30 cellular contexts compared by ENCODE assay signal in the genomic region with DNA sequence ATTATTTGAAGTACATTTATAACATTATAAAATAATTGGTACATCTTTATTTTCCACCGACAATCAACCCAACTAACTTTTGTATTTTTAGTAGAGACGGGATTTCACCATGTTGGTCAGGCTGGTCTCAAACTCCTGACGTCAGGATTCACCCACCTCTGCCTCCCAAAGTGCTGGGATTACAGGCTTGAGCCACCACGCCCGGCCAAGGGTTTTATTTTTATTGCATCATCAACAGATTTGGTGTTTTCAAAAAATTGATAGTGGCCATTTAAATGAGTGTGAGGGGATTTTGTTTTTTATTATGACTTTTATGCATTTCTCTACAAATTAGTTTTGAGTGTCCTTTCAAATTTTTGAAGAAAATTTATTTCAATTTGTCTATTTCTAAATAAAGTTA. TPM values are rescaled to one million over a fixed set of nuclear protein-coding genes. Genes with fewer than 3 reads are reported as not detected.
DNase-seq lines count a peak whose midpoint lies in the region; ATAC-seq, FAIRE-seq and TF ChIP-seq lines count a peak whose summit lies in the region.
"Had no signal": no experiment of that assay in that cellular context is flagged by ENCODE, and none has a peak within 500 bp of the region (broad histone marks: within the 10 kb centered on the region; RNA-seq: fewer than 3 reads in every experiment).

No MANE protein-coding gene starts in this region.

- FAIRE-seq in K562 (lab: Jason Lieb, UNC) (no peak), endometrium (lab: Jason Lieb, UNC) (peak; percentile 8)
- FAIRE-seq: A549, D721Med had no signal

- H3K9ac ChIP-seq in K562 (ENCODE audit: insufficient read depth in 1 of 2, low read depth in 2 of 2, low read length in 2 of 2): no peak overlapping the region
- H3K9ac ChIP-seq: BLaER1; BLaER1 treated with 17β-estradiol and CSF1 and Interleukin-3, amounts not matched to agents 10 nM and 100 nM had no signal

- H3K9me1 ChIP-seq in K562 (ENCODE audit: control insufficient read depth, insufficient read depth, low read length): no peaks in the 10 kb centered on the region

- H3K79me2 ChIP-seq in K562 (ENCODE audit: control insufficient read depth, insufficient read depth, low read length): no peaks in the 10 kb centered on the region

- H3K9me3 ChIP-seq in K562 (replicated peaks; ENCODE audit: control insufficient read depth, insufficient read depth, low read depth, low read length): peaks cover 2% of the 10 kb centered on the region; the same call in 1 of the 2 replicates
- H3K9me3 ChIP-seq in effector memory CD4-positive, alpha-beta T cell (ENCODE audit: control insufficient read depth, low read length): no peaks in the 10 kb centered on the region
- H3K9me3 ChIP-seq: BE2C, Caco-2 had no signal

- H3K4me3 ChIP-seq in K562: no peak overlapping the region
- no peak overlapping the region for H3K4me3 ChIP-seq in effector memory CD4-positive, alpha-beta T cell (ENCODE audit: insufficient read depth, low read depth, low read length, poor library complexity, severe bottlenecking)
- H3K4me3 ChIP-seq: A549; BLaER1; BLaER1 treated with 17β-estradiol and CSF1 and Interleukin-3, amounts not matched to agents 10 nM and 100 nM had no signal

- DNase-seq in K562 (ENCODE audit: extremely low read depth in 1 of 4, low spot score in 3 of 4) (no peak), NCI-H1092 (lab: John Stamatoyannopoulos, UW) (no peak)
- no peak for DNase-seq in effector memory CD4-positive, alpha-beta T cell
- DNase-seq: 8988T; ACHN; AML-193; BE2C; C1 segment of cervical spinal cord; Caco-2; Calu3; CD4-positive, alpha-beta memory T cell; CD4-positive, alpha-beta T cell; CD4-positive, CD25-positive, alpha-beta regulatory T cell; CD8-positive, alpha-beta memory T cell; CD8-positive, alpha-beta T cell; COR-L47; DMS 273 treated with DMSO at 0.1 percent for 48 hours; DMS153; DMS53; DMS79; DMS79 treated with DMSO at 0.1 percent for 48 hours; DND-41; EL had no signal

- H3K27ac ChIP-seq in K562 (ENCODE audit: extremely low read depth, low read depth, low read length): no peak overlapping the region
- H3K27ac ChIP-seq in effector memory CD4-positive, alpha-beta T cell (ENCODE audit: insufficient read depth, low read length, poor library complexity, severe bottlenecking): no peak overlapping the region
- H3K27ac ChIP-seq: 22Rv1; A549; BLaER1; BLaER1 treated with 17β-estradiol and CSF1 and Interleukin-3, amounts not matched to agents 10 nM and 100 nM; C4-2B had no signal

- no peaks in the 10 kb centered on the region for H3K4me1 ChIP-seq in K562 (replicated peaks in 1 of 2; ENCODE audit: control insufficient read depth in 2 of 2, insufficient read depth in 2 of 2, low read length in 2 of 2)
- no peaks in the 10 kb centered on the region for H3K4me1 ChIP-seq in effector memory CD4-positive, alpha-beta T cell (ENCODE audit: control insufficient read depth, insufficient read depth, low read length, poor library complexity, severe bottlenecking)
- H3K4me1 ChIP-seq: A549; BE2C; BLaER1; BLaER1 treated with 17β-estradiol and CSF1 and Interleukin-3, amounts not matched to agents 10 nM and 100 nM; Caco-2 had no signal

- in situ Hi-C loops in K562 (cut with MboI): no loop called here

- no peaks in the 10 kb centered on the region for H4K20me1 ChIP-seq in K562 (replicated peaks; ENCODE audit: control insufficient read depth, insufficient read depth, low read length)
- H4K20me1 ChIP-seq: BLaER1; BLaER1 treated with 17β-estradiol and CSF1 and Interleukin-3, amounts not matched to agents 10 nM and 100 nM had no signal

- ATAC-seq in K562: no peak
- ATAC-seq: A549; CD8-positive, alpha-beta T cell had no signal

- BruUV-seq in K562 (replicated peaks; lab: Mats Ljungman, UMichigan): no TSS peak

- TF ChIP-seq CTCF in K562 (IDR thresholded peaks at IDR 0.05 in 2 of 3, conservative IDR thresholded peaks at IDR 0.05 in 1 of 3; ENCODE audit: insufficient read depth in 2 of 3, low read depth in 1 of 3, low read length in 3 of 3): no peak

- CTCF ChIA-PET in K562 (lab: Yijun Ruan, JAX; ENCODE audit: low intra/inter-chr PET ratio): no interaction called here

- no peak for TF ChIP-seq EP300 in K562 (IDR thresholded peaks at IDR 0.05; ENCODE audit: low read length)

- H3K4me2 ChIP-seq in K562 (ENCODE audit: insufficient read depth, low read length): no peak overlapping the region
- H3K4me2 ChIP-seq: A549; BLaER1; BLaER1 treated with 17β-estradiol and CSF1 and Interleukin-3, amounts not matched to agents 10 nM and 100 nM had no signal

- no peak overlapping the region for H2AFZ ChIP-seq in K562 (ENCODE audit: low read depth, low read length)

- intact Hi-C loops in K562 (cut with micrococcal nuclease): no loop called here

- no peaks in the 10 kb centered on the region for H3K27me3 ChIP-seq in K562 (ENCODE audit: control insufficient read depth in 2 of 2, insufficient read depth in 2 of 2, low read length in 2 of 2)
- H3K27me3 ChIP-seq in effector memory CD4-positive, alpha-beta T cell (replicated peaks; ENCODE audit: control insufficient read depth, insufficient read depth, low read length, poor library complexity, severe bottlenecking): no peaks in the 10 kb centered on the region
- H3K27me3 ChIP-seq: BE2C; BLaER1; BLaER1 treated with 17β-estradiol and CSF1 and Interleukin-3, amounts not matched to agents 10 nM and 100 nM had no signal

- no peak for TF ChIP-seq POLR2A in K562 (conservative IDR thresholded peaks at IDR 0.05)

- POLR2A ChIA-PET in K562 (lab: Yijun Ruan, JAX): no interaction called here

- peaks cover 25% of the 10 kb centered on the region; the same call in 2 of the 3 replicates for H3K36me3 ChIP-seq in K562 (ENCODE audit: control insufficient read depth, insufficient read depth, low read length)
- no peaks in the 10 kb centered on the region for H3K36me3 ChIP-seq in effector memory CD4-positive, alpha-beta T cell (ENCODE audit: control insufficient read depth, insufficient read depth, low read length)

- no peak for TF ChIP-seq RAD21 in K562 (CRISPR knock-in tag; conservative IDR thresholded peaks at IDR 0.05 in 1 of 2, IDR thresholded peaks at IDR 0.05 in 1 of 2)

- WGBS in K562 (ENCODE audit: insufficient coverage, low coverage, missing lambda C conversion rate): 73% methylated on average over 5 of the region's 5 CpGs

TF ChIP-seq in K562, 482 proteins besides CTCF, POLR2A, EP300 and RAD21 (continues in another document):
- TF ChIP-seq ARID2 (IDR thresholded peaks at IDR 0.05) (no peak), CEBPG (CRISPR knock-in tag; IDR thresholded peaks at IDR 0.05) (no peak), CEBPG (tag; conservative IDR thresholded peaks at IDR 0.05 in 1 of 2, IDR thresholded peaks at IDR 0.05 in 1 of 2) (peak in 1 of 2 experiments; percentile 51; a peak in 1 of 4 replicates), BRF1 (IDR thresholded peaks at IDR 0.05; ENCODE audit: borderline replicate concordance, extremely low read depth, insufficient read length) (no peak)
- TF ChIP-seq, protein P1, sequence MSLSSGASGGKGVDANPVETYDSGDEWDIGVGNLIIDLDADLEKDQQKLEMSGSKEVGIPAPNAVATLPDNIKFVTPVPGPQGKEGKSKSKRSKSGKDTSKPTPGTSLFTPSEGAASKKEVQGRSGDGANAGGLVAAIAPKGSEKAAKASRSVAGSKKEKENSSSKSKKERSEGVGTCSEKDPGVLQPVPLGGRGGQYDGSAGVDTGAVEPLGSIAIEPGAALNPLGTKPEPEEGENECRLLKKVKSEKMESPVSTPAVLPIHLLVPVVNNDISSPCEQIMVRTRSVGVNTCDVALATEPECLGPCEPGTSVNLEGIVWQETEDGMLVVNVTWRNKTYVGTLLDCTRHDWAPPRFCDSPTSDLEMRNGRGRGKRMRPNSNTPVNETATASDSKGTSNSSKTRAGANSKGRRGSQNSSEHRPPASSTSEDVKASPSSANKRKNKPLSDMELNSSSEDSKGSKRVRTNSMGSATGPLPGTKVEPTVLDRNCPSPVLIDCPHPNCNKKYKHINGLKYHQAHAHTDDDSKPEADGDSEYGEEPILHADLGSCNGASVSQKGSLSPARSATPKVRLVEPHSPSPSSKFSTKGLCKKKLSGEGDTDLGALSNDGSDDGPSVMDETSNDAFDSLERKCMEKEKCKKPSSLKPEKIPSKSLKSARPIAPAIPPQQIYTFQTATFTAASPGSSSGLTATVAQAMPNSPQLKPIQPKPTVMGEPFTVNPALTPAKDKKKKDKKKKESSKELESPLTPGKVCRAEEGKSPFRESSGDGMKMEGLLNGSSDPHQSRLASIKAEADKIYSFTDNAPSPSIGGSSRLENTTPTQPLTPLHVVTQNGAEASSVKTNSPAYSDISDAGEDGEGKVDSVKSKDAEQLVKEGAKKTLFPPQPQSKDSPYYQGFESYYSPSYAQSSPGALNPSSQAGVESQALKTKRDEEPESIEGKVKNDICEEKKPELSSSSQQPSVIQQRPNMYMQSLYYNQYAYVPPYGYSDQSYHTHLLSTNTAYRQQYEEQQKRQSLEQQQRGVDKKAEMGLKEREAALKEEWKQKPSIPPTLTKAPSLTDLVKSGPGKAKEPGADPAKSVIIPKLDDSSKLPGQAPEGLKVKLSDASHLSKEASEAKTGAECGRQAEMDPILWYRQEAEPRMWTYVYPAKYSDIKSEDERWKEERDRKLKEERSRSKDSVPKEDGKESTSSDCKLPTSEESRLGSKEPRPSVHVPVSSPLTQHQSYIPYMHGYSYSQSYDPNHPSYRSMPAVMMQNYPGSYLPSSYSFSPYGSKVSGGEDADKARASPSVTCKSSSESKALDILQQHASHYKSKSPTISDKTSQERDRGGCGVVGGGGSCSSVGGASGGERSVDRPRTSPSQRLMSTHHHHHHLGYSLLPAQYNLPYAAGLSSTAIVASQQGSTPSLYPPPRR (CRISPR knock-in tag; IDR thresholded peaks at IDR 0.05; ENCODE audit: borderline replicate concordance): no peak

RNA-seq across cellular contexts. Expression of a gene that starts 10.6 kb away (rescaled TPM):
- total RNA-seq in K562 (2011; cell fraction: chromatin; rRNA removed; ENCODE audit: low replicate concordance): 26.2 and 44.7 TPM in 2 replicates
- total RNA-seq in K562 (2011; cell fraction: nucleolus; rRNA removed): 24.1 and 25.5 TPM in 2 replicates
- total RNA-seq in K562 (2011; cell fraction: nucleoplasm; rRNA removed): 39.7 and 58.2 TPM in 2 replicates
- 13.4 and 16.3 TPM in 2 replicates for total RNA-seq in K562 (2014; rRNA removed)
- total RNA-seq in K562 (2014; rRNA removed; fragmentation: Illumina TruSeq; extraction: Trizol): 17.2 and 17.5 TPM in 2 replicates
- 14.0 and 14.6 TPM in 2 replicates for total RNA-seq in K562 (2015; rRNA removed; fragmentation: Illumina TruSeq; extraction: Trizol)
- total RNA-seq in K562 (2021): 10.5 and 11.6 TPM in 2 replicates
- polyA plus RNA-seq in K562 (2011; rRNA removed): 12.4 and 16.1 TPM in 2 replicates
- 7.7 and 12.0 TPM in 2 replicates for polyA plus RNA-seq in K562 (2011; cell fraction: cytosol; rRNA removed)
- polyA plus RNA-seq in K562 (2011; cell fraction: nucleus; rRNA removed): 25.7 and 29.9 TPM in 2 replicates
- polyA plus RNA-seq in K562 (2012): 5.4 and 19.6 TPM in 2 replicates
- polyA plus RNA-seq in K562 (2014; fragmentation: Illumina TruSeq; extraction: Trizol): 10.3 and 10.5 TPM in 2 replicates
- polyA plus RNA-seq in K562 (2014; fragmentation: Nextera tagmentation; extraction: Ambion mirVana): 1 to 10 TPM; 8.6 to 9.0 TPM
- 16.7 and 20.8 TPM in 2 replicates for polyA plus RNA-seq in K562 (2014; rRNA removed)
- 11.6 and 13.7 TPM in 2 replicates for polyA minus RNA-seq in K562 (2011; rRNA and poly(A)+ RNA removed)
- polyA minus RNA-seq in K562 (2011; cell fraction: cytosol; rRNA and poly(A)+ RNA removed): 4.4 and 5.6 TPM in 2 replicates
- 18.4 and 22.4 TPM in 2 replicates for polyA minus RNA-seq in K562 (2011; cell fraction: nucleus; rRNA and poly(A)+ RNA removed)
- total RNA-seq: Caco-2 had no signal
